8 cellular contexts compared by ENCODE assay signal in genomic region chr5:1385395-1386273, GRCh38. TPM values are rescaled to one million over a fixed set of nuclear protein-coding genes. Genes with fewer than 3 reads are reported as not detected.
DNase-seq lines count a peak whose midpoint lies in the region; ATAC-seq, FAIRE-seq and TF ChIP-seq lines count a peak whose summit lies in the region.

No MANE protein-coding gene starts in this region.

- H4K8ac ChIP-seq in neuronal stem cell (ENCODE audit: low read depth, low read length), result no peak overlapping the region

- peak overlapping the region; percentile 99 for H2AFZ ChIP-seq in neuronal stem cell (ENCODE audit: low read length)

- peak overlapping the region; percentile 43 for H3K4me3 ChIP-seq in Caco-2 (ENCODE audit: low read depth, low read length)
- H3K4me3 ChIP-seq in HUES6 (ENCODE audit: low read depth, low read length), result peak overlapping the region; percentile 66
- H3K4me3 ChIP-seq in neuronal stem cell (ENCODE audit: low read length in 2 of 2), result peak overlapping the region; percentile 60 to 77

- peaks cover 3% of the 10 kb centered on the region for H3K79me1 ChIP-seq in neuronal stem cell (ENCODE audit: low read depth, low read length)

- no peak overlapping the region for H3K27ac ChIP-seq in HUES6 (ENCODE audit: low read depth, low read length)
- no peak overlapping the region for H3K27ac ChIP-seq in neuronal stem cell (replicated peaks; ENCODE audit: low read length)
- peak overlapping the region; percentile 75 for H3K27ac ChIP-seq in substantia nigra (ENCODE audit: low read depth, low read length, poor library complexity, severe bottlenecking)

- H3K4me1 ChIP-seq in Caco-2, result peaks cover 4% of the 10 kb centered on the region
- H3K4me1 ChIP-seq in HUES6 (ENCODE audit: control insufficient read depth, insufficient read depth, low read length), result peaks cover 10% of the 10 kb centered on the region; the same call in 1 of the 2 replicates
- peaks cover 8 to 10% of the 10 kb centered on the region in 2 donors for H3K4me1 ChIP-seq in neuronal stem cell (ENCODE audit: control insufficient read depth in 2 of 2, insufficient read depth in 1 of 2, low read depth in 1 of 2, low read length in 2 of 2)

- no peaks in the 10 kb centered on the region for H3K36me3 Mint-ChIP-seq in Caco-2 (ENCODE audit: insufficient read depth, unreplicated experiment)

- peak overlapping the region; percentile 82 for H3K23ac ChIP-seq in neuronal stem cell (ENCODE audit: low read depth, low read length, poor library complexity)

- H3K9ac ChIP-seq in HUES6 (ENCODE audit: low read length) (peak overlapping the region; percentile 54), neuronal stem cell (ENCODE audit: low read depth, low read length, poor library complexity) (peak overlapping the region; percentile 79)

- H3K14ac ChIP-seq in neuronal stem cell (ENCODE audit: low read length), result no peak overlapping the region

- peak overlapping the region; percentile 67 for H3K18ac ChIP-seq in neuronal stem cell (ENCODE audit: low read length)

- BruUV-seq in Caco-2 (replicated peaks; lab: Mats Ljungman, UMichigan), result no TSS peak

- CTCF ChIA-PET in Caco-2 (lab: Charles Lee), result interaction anchor here (1.0 to 1.1 kb wide), 2 partner anchors 58 to 82 kb away, joined by 3 to 4 read pairs; no protein-coding TSS in a partner anchor

- H3K27me3 ChIP-seq in Caco-2 (replicated peaks; ENCODE audit: control insufficient read depth, insufficient read depth, low read length) (peaks cover 1% of the 10 kb centered on the region), HUES6 (ENCODE audit: control insufficient read depth, insufficient read depth, low read length) (peaks cover 90% of the 10 kb centered on the region), neuronal stem cell (ENCODE audit: control insufficient read depth in 3 of 3, insufficient read depth in 3 of 3, low read depth in 1 of 3, low read length in 3 of 3) (peaks cover 11 to 84% (median 62%) of the 10 kb centered on the region in 3 experiments)

- POLR2A ChIA-PET in Caco-2 (lab: Charles Lee), result no interaction called here

- no peak overlapping the region for H3K4ac ChIP-seq in neuronal stem cell (ENCODE audit: low read length)

- TF ChIP-seq CTCF in Caco-2 (IDR thresholded peaks at IDR 0.05; ENCODE audit: insufficient read depth in 1 of 2, low read depth in 1 of 2, low read length in 1 of 2, severe bottlenecking in 1 of 2, unreplicated experiment in 1 of 2), result no peak

- intact Hi-C loops in Caco-2 (cut with micrococcal nuclease; ENCODE audit: unreplicated experiment), result no loop called here

- no peak overlapping the region for H3K27ac Mint-ChIP-seq in Caco-2 (ENCODE audit: unreplicated experiment)

- no peak overlapping the region for H2BK120ac ChIP-seq in neuronal stem cell (ENCODE audit: low read depth, low read length)

- peaks cover 32% of the 10 kb centered on the region for H3K27me3 Mint-ChIP-seq in Caco-2 (ENCODE audit: insufficient read depth, unreplicated experiment)

- peak overlapping the region; percentile 30 for H2BK15ac ChIP-seq in neuronal stem cell (ENCODE audit: low read length)

- FAIRE-seq in frontal cortex (lab: Jason Lieb, UNC), result no peak

- H3K4me2 ChIP-seq in neuronal stem cell (ENCODE audit: insufficient read depth, low read length, poor library complexity, severe bottlenecking), result peak overlapping the region; percentile 99

- WGBS in neuronal stem cell (ENCODE audit: extremely low coverage in 2 of 2, insufficient read length in 2 of 2, insufficient replicate concordance in 1 of 2), 2 donors, result no CpG with 5 or more reads among the region's 48 CpGs

- H3K4me3 Mint-ChIP-seq in Caco-2 (ENCODE audit: unreplicated experiment), result peak overlapping the region; percentile 81

- DNase-seq in Caco-2 (peak; percentile 73 to 79), RPMI7951 (ENCODE audit: low read depth) (peak; percentile 43), frontal cortex (ENCODE audit: low spot score in 2 of 2) (peak; percentile 79 to 89), neuronal stem cell (ENCODE audit: low spot score) (peak; percentile 54), substantia nigra (lab: John Stamatoyannopoulos, UW) (peak in 48 of 49 donors; percentile 12 to 87 (median 58))
- peak; percentile 86 for DNase-seq in activated effector memory CD4-positive, alpha-beta T cell treated with Interleukin-2 at 50 U/mL for 16 hours

- ATAC-seq in GM21390 (IDR thresholded peaks at IDR 0.05; ENCODE audit: unreplicated experiment), result peak; percentile 95

- H3K9me3 Mint-ChIP-seq in Caco-2 (ENCODE audit: unreplicated experiment), result no peaks in the 10 kb centered on the region

- no peak overlapping the region for H2BK5ac ChIP-seq in neuronal stem cell (ENCODE audit: low read length)

- no peak overlapping the region for H2BK12ac ChIP-seq in neuronal stem cell (ENCODE audit: low read length)

- H2AK5ac ChIP-seq in neuronal stem cell (ENCODE audit: low read depth, low read length), result peak overlapping the region; percentile 46

- H3K4me1 Mint-ChIP-seq in Caco-2 (ENCODE audit: low read depth, unreplicated experiment), result peaks cover 9% of the 10 kb centered on the region

- H4K91ac ChIP-seq in neuronal stem cell (ENCODE audit: low read depth, low read length, poor library complexity), result no peak overlapping the region

- H3K36me3 ChIP-seq in Caco-2 (ENCODE audit: control insufficient read depth, insufficient read depth, low read length) (no peaks in the 10 kb centered on the region), HUES6 (ENCODE audit: control insufficient read depth, insufficient read depth, low read length) (no peaks in the 10 kb centered on the region), neuronal stem cell (replicated peaks in 1 of 2; ENCODE audit: control insufficient read depth in 2 of 2, insufficient read depth in 2 of 2, low read length in 2 of 2) (peaks cover 0 to 4% of the 10 kb centered on the region in 2 donors)

- H3K9me3 ChIP-seq in Caco-2 (no peaks in the 10 kb centered on the region), HUES6 (ENCODE audit: control insufficient read depth, insufficient read depth, low read depth, low read length) (no peaks in the 10 kb centered on the region), neuronal stem cell (replicated peaks in 1 of 2; ENCODE audit: control insufficient read depth in 2 of 2, insufficient read depth in 1 of 2, low read depth in 1 of 2, low read length in 2 of 2) (peaks cover 0 to 2% of the 10 kb centered on the region in 2 donors)

RNA-seq across cellular contexts. Expression of gene CLPTM1L, which starts 40.7 kb away (rescaled TPM):
- total RNA-seq in Caco-2 (2022), result 114 and 122 TPM in 2 replicates
- total RNA-seq in RPMI7951 (2014; rRNA removed; shearing (Covaris generic)), result 116 and 141 TPM in 2 replicates
- 104 TPM for total RNA-seq in frontal cortex
- polyA plus RNA-seq in neuronal stem cell (2013, experiment 1 of 2), result 49.2 TPM
- polyA plus RNA-seq in neuronal stem cell (2013, experiment 2 of 2), result 50.1 TPM

RNA-seq across cellular contexts. Expression of gene SLC6A3, which starts 59.6 kb away (rescaled TPM):
- total RNA-seq in Caco-2 (2022), result not detected in 2 replicates
- total RNA-seq in RPMI7951 (2014; rRNA removed; shearing (Covaris generic)), result not detected in 2 replicates
- total RNA-seq in frontal cortex, result not detected
- 0.26 TPM for polyA plus RNA-seq in neuronal stem cell (2013, experiment 1 of 2)
- polyA plus RNA-seq in neuronal stem cell (2013, experiment 2 of 2), result 0.15 TPM
